ENCODE assay signal across 11 cellular contexts in genomic region chr1:178091986-178092745, GRCh38. TPM values are rescaled to one million over a fixed set of nuclear protein-coding genes. Genes with fewer than 3 reads are reported as not detected.
DNase-seq lines count a peak whose midpoint lies in the region; ATAC-seq and TF ChIP-seq lines count a peak whose summit lies in the region.
"Had no signal": no experiment of that assay in that cellular context is flagged by ENCODE, and none has a peak within 500 bp of the region (broad histone marks: within the 10 kb centered on the region; RNA-seq: fewer than 3 reads in every experiment).

No MANE protein-coding gene starts in this region.

- CTCF ChIA-PET in PC-3 (lab: Charles Lee) = no interaction called here

- H3K9me3 ChIP-seq in PC-3 (ENCODE audit: low read length) = no peaks in the 10 kb centered on the region
- H3K9me3 ChIP-seq in neural progenitor cell (ENCODE audit: low read depth) = no peaks in the 10 kb centered on the region

- H3K27me3 ChIP-seq in PC-3 (ENCODE audit: low read length) (no peaks in the 10 kb centered on the region), neural progenitor cell (no peaks in the 10 kb centered on the region)

- peak overlapping the region; percentile 54; the same call in 1 of the 2 replicates for H3K27ac ChIP-seq in PC-3 (ENCODE audit: low read length)
- H3K27ac ChIP-seq in epithelial cell of prostate = peak overlapping the region; percentile 74
- no peak overlapping the region for H3K27ac ChIP-seq in neural progenitor cell

- intact Hi-C loops in PC-3 (cut with micrococcal nuclease) = loop anchor here (5.0 kb wide), 1 partner anchor 35 kb away; no protein-coding TSS in a partner anchor

- H3K36me3 ChIP-seq in PC-3 (ENCODE audit: low read depth, low read length) = no peaks in the 10 kb centered on the region
- no peaks in the 10 kb centered on the region for H3K36me3 ChIP-seq in neural progenitor cell

- H3K27me3 Mint-ChIP-seq in neural progenitor cell (ENCODE audit: insufficient read depth, low read depth) = peaks cover 2% of the 10 kb centered on the region

- ATAC-seq in PC-3 (no peak), GM21367 (IDR thresholded peaks at IDR 0.05; ENCODE audit: unreplicated experiment) (no peak)

- H3K9ac ChIP-seq in PC-3 (ENCODE audit: low read length) (0 out of 2 replicates have a peak overlapping the region, but pooled peaks have one; percentile 71), neural progenitor cell (no peak overlapping the region)

- H3K4me3 ChIP-seq in PC-3 (ENCODE audit: low read length) = peak overlapping the region; percentile 83
- H3K4me3 ChIP-seq in neural progenitor cell = peak overlapping the region; percentile 98

- no peaks in the 10 kb centered on the region for H3K9me2 ChIP-seq in PC-3 (replicated peaks; ENCODE audit: low read length)

- H3K4me1 ChIP-seq in PC-3 (ENCODE audit: insufficient read depth, low read length) (peaks cover 30% of the 10 kb centered on the region), neural progenitor cell (peaks cover 23% of the 10 kb centered on the region)

- no peaks in the 10 kb centered on the region for H3K36me3 Mint-ChIP-seq in neural progenitor cell

- no TSS peak for BruUV-seq in PC-3 (replicated peaks; lab: Mats Ljungman, UMichigan)

- H3K9me3 Mint-ChIP-seq in neural progenitor cell = no peaks in the 10 kb centered on the region

- POLR2A ChIA-PET in PC-3 (lab: Charles Lee; ENCODE audit: unreplicated experiment) = no interaction called here

- H2AFZ ChIP-seq in PC-3 (ENCODE audit: low read length) = 0 out of 2 replicates have a peak overlapping the region, but pooled peaks have one; percentile 18
- H2AFZ ChIP-seq in neural progenitor cell (replicated peaks) = peak overlapping the region; percentile 95

- H3K4me2 ChIP-seq in PC-3 (ENCODE audit: low read length) = peak overlapping the region; percentile 88
- H3K4me2 ChIP-seq in neural progenitor cell = peak overlapping the region; percentile 78

- H3K4me1 Mint-ChIP-seq in neural progenitor cell = peaks cover 38% of the 10 kb centered on the region

- H3K79me2 ChIP-seq in PC-3 (ENCODE audit: low read length) = peaks cover 29% of the 10 kb centered on the region
- H3K79me2 ChIP-seq in neural progenitor cell (ENCODE audit: low read depth) = peaks cover 31% of the 10 kb centered on the region

- H4K20me1 ChIP-seq in PC-3 (ENCODE audit: low read length) = no peaks in the 10 kb centered on the region
- H4K20me1 ChIP-seq in neural progenitor cell (ENCODE audit: low read depth) = peaks cover 23% of the 10 kb centered on the region

- TF ChIP-seq CTCF in PC-3 (conservative IDR thresholded peaks at IDR 0.05; ENCODE audit: low read depth, low read length) (no peak), neural progenitor cell (IDR thresholded peaks at IDR 0.05) (no peak)

- peak; percentile 80 for DNase-seq in EL
- peak; percentile 20 for DNase-seq in PC-3
- DNase-seq in epithelial cell of prostate (ENCODE audit: low read depth, low spot score) = no peak
- DNase-seq in neural progenitor cell (ENCODE audit: low spot score) = no peak
- no peak for DNase-seq in putamen (ENCODE audit: low spot score)
- DNase-seq in NCI-H1092 (lab: John Stamatoyannopoulos, UW) = no peak
- no peak for DNase-seq in middle frontal gyrus (ENCODE audit: extremely low spot score, low spot score)
- DNase-seq: cerebellar nuclear complex, NCI-H1436 treated with DMSO at 0.1 percent for 48 hours had no signal

- peak overlapping the region; percentile 94 for H3K4me3 Mint-ChIP-seq in neural progenitor cell

- H3K27ac Mint-ChIP-seq in neural progenitor cell = no peak overlapping the region
- H3K27ac Mint-ChIP-seq: activated T-helper 1 cell treated with anti-CD3 and anti-CD28 coated beads, Interleukin-12 subunit alpha, Interleukin-12 subunit beta, Interleukin-2, Interleukin-4 antibody, amounts not matched to agents 30 ng/mL and 10 ng/mL and 1 ng/mL, durations not matched to agents 14 hours and 24 hours and 36 hours had no signal

- H3F3A ChIP-seq in PC-3 (ENCODE audit: low read length, unreplicated experiment) (no peaks in the 10 kb centered on the region), neural progenitor cell (ENCODE audit: low read depth) (peaks cover 20% of the 10 kb centered on the region)

RNA-seq across cellular contexts. Expression of gene RASAL2, which starts 1.7 kb away (rescaled TPM):
- total RNA-seq in PC-3 (2014; rRNA removed) (7.9 and 11.3 TPM in 2 replicates), neural progenitor cell (ENCODE audit: low replicate concordance) (14.0 and 18.3 TPM in 2 replicates)
- total RNA-seq: activated T-helper 1 cell treated with anti-CD3 and anti-CD28 coated beads, Interleukin-12 subunit alpha, Interleukin-12 subunit beta, Interleukin-2, Interleukin-4 antibody, amounts not matched to agents 30 ng/mL and 10 ng/mL and 1 ng/mL, durations not matched to agents 14 hours and 24 hours and 36 hours had no signal

Comparison
In these comparisons a context has a peak if more than half of its experiments do, and no peak if none do; other contexts are left out.
1. DNase-seq: peak in EL (single experiment) and PC-3 (single experiment); none in epithelial cell of prostate (single experiment), neural progenitor cell (single experiment), putamen (single experiment), NCI-H1092 (single experiment) and middle frontal gyrus (single experiment).